In the genomic region with DNA sequence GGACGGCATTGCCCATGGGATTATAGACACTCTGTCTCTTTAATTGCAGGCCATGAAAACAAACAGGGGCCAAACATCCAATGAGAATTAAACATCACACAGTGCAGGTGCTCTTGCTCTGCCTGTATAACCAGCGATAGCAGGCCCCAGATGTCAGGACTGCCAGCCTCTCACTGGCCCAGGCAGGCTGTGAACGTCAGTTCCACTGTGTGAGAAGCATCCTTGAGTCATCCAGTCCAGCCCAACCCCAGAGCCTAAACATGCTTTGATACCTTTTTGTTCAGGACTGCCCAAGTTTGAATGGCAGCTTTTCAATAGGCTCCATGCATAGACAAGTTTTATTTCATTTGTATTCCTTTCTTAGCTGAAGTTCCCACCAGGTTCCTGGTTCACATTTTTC, we compare ENCODE assay signal across 16 cellular contexts.
"Had no signal": no experiment of that assay in that cellular context is flagged by ENCODE, and none has a peak within 500 bp of the region (broad histone marks: within the 10 kb centered on the region; RNA-seq: fewer than 3 reads in every experiment).

No MANE protein-coding gene starts in this region.

- H3K4me1 ChIP-seq: ascending aorta, pancreas, thyroid gland had no signal

- H3K4me3 ChIP-seq: ascending aorta, cardiac muscle cell, pancreas, thyroid gland, vagina had no signal

- H3K27ac ChIP-seq: ascending aorta, cardiac muscle cell, pancreas, thyroid gland, vagina had no signal

- DNase-seq: activated CD4-positive, alpha-beta memory T cell treated with anti-CD3 and anti-CD28 coated beads for 36 hours; activated CD4-positive, CD25-positive, alpha-beta regulatory T cell treated with anti-CD3 and anti-CD28 coated beads, Interleukin-2, amount 50 U/mL, for 72 hours; activated CD8-positive, alpha-beta memory T cell treated with anti-CD3 and anti-CD28 coated beads, Interleukin-2, amount 50 U/mL, for 4 hours; activated naive CD8-positive, alpha-beta T cell treated with anti-CD3 and anti-CD28 coated beads, Interleukin-2, amount 50 U/mL, for 24 hours; activated T-cell treated with anti-CD3 and anti-CD28 coated beads, Interleukin-2, amount 50 U/mL, for 72 hours; midbrain; naive B cell; pancreas; retina; stimulated activated CD4-positive, alpha-beta T cell treated with anti-CD3 and anti-CD28 coated beads, Interleukin-4, amount 100 ng/mL, for 4 hours; stimulated activated naive CD8-positive, alpha-beta T cell treated with anti-CD3 and anti-CD28 coated beads, Interleukin-15, amount 100 ng/mL, for 72 hours; T-helper 9 cell; thyroid gland had no signal

- ATAC-seq: activated naive CD8-positive, alpha-beta T cell treated with anti-CD3 and anti-CD28 coated beads, Interleukin-2, amount 50 U/mL, for 24 hours; pancreas; stimulated activated naive CD8-positive, alpha-beta T cell treated with anti-CD3 and anti-CD28 coated beads, Interleukin-15, amount 100 ng/mL, for 72 hours had no signal

- H3K27me3 ChIP-seq: ascending aorta, cardiac muscle cell, pancreas, thyroid gland, vagina had no signal

- H3K36me3 ChIP-seq: ascending aorta, cardiac muscle cell, pancreas, thyroid gland, vagina had no signal
